In the genomic region with DNA sequence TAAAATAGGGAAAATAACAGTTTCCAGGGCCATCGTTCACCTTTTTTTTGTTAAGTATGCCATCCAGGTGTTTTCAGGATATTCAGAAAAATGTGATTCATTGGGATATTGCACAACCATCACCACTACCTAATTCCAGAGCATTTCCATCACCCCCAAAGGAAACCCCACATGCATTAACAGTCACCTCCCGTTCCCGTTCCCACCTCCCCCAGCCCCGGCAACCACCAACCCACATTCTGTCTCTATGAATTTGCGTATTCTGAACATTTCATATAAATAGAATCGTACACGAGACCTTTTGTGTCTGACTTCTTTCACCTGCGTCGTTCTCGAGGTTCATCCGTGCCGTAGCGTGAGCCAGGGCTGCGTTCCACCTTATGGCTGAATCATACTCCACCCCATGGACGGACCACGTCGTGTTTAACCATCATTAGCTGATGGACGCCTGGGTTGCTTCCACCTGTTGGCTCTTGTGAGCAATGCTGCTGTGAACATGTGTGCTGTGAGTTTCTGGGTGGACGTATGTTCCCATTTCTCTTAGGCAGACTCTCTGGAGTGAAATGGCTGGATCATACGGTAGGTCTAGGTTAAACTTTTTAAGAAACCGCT, we compare ENCODE assay signal across 1 cellular context.
TF ChIP-seq lines count a peak whose summit lies in the region.

No MANE protein-coding gene starts in this region.

TF ChIP-seq in K562, 482 proteins besides CTCF, POLR2A, EP300 and RAD21:
- TF ChIP-seq U2AF2 (optimal IDR thresholded peaks at IDR 0.05; ENCODE audit: low read depth, low read length), result no peak
- TF ChIP-seq RAD51 (IDR thresholded peaks at IDR 0.05; ENCODE audit: borderline replicate concordance, low read depth), result no peak
- TF ChIP-seq, protein P1, sequence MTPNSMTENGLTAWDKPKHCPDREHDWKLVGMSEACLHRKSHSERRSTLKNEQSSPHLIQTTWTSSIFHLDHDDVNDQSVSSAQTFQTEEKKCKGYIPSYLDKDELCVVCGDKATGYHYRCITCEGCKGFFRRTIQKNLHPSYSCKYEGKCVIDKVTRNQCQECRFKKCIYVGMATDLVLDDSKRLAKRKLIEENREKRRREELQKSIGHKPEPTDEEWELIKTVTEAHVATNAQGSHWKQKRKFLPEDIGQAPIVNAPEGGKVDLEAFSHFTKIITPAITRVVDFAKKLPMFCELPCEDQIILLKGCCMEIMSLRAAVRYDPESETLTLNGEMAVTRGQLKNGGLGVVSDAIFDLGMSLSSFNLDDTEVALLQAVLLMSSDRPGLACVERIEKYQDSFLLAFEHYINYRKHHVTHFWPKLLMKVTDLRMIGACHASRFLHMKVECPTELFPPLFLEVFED (CRISPR knock-in tag; conservative IDR thresholded peaks at IDR 0.05), result no peak
- no peak for TF ChIP-seq C11orf30 (IDR thresholded peaks at IDR 0.05; ENCODE audit: low read depth)
- peak; percentile 36 for TF ChIP-seq CEBPB (tag; IDR thresholded peaks at IDR 0.05)
- TF ChIP-seq, protein P2, sequence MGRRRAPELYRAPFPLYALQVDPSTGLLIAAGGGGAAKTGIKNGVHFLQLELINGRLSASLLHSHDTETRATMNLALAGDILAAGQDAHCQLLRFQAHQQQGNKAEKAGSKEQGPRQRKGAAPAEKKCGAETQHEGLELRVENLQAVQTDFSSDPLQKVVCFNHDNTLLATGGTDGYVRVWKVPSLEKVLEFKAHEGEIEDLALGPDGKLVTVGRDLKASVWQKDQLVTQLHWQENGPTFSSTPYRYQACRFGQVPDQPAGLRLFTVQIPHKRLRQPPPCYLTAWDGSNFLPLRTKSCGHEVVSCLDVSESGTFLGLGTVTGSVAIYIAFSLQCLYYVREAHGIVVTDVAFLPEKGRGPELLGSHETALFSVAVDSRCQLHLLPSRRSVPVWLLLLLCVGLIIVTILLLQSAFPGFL (CRISPR knock-in tag; IDR thresholded peaks at IDR 0.05), result no peak
- TF ChIP-seq BRD9 (IDR thresholded peaks at IDR 0.05; ENCODE audit: low read depth, partially characterized antibody), result no peak
- TF ChIP-seq PHF21A (IDR thresholded peaks at IDR 0.05; ENCODE audit: borderline replicate concordance, low read depth), result no peak
